1 cellular context compared by ENCODE assay signal in genomic region chr17:81741594-81742452, GRCh38.
TF ChIP-seq lines count a peak whose summit lies in the region.

No MANE protein-coding gene starts in this region.

TF ChIP-seq in GM12878, 131 proteins besides CTCF, POLR2A, EP300 and RAD21:
- TF ChIP-seq SMAD1 (IDR thresholded peaks at IDR 0.05; ENCODE audit: low read depth, partially characterized antibody) (no peak), SKIL (IDR thresholded peaks at IDR 0.05; ENCODE audit: low read depth, poor library complexity, severe bottlenecking) (no peak), POLR2AphosphoS2 (IDR thresholded peaks at IDR 0.05; ENCODE audit: low read depth, low read length) (no peak), PAX5 (IDR thresholded peaks at IDR 0.05; ENCODE audit: borderline replicate concordance, low read depth, low read length) (no peak), MTA3 (IDR thresholded peaks at IDR 0.05; ENCODE audit: borderline replicate concordance, low read length) (no peak), HCFC1 (IDR thresholded peaks at IDR 0.05; ENCODE audit: low read length) (no peak), ZNF274 (IDR thresholded peaks at IDR 0.05; ENCODE audit: insufficient read depth, insufficient read length) (no peak), POLR2AphosphoS5 (IDR thresholded peaks at IDR 0.05; ENCODE audit: low read length) (no peak), ZSCAN29 (IDR thresholded peaks at IDR 0.05) (no peak), WRNIP1 (IDR thresholded peaks at IDR 0.05; ENCODE audit: borderline replicate concordance, low read depth, low read length) (no peak), ZBED1 (IDR thresholded peaks at IDR 0.05; ENCODE audit: borderline replicate concordance) (no peak), FOXK2 (IDR thresholded peaks at IDR 0.05) (no peak), ZNF24 (IDR thresholded peaks at IDR 0.05) (no peak), BMI1 (IDR thresholded peaks at IDR 0.05; ENCODE audit: borderline replicate concordance) (no peak), SUPT20H (IDR thresholded peaks at IDR 0.05; ENCODE audit: borderline replicate concordance, control insufficient read depth, low read depth, low read length) (no peak), NBN (IDR thresholded peaks at IDR 0.05) (no peak)
